8 cellular contexts compared by ENCODE assay signal in genomic region chr7:69932034-69932628, GRCh38.
A peak's percentile ranks its signal among the peaks of the same experiment; 100 is the strongest.
DNase-seq lines count a peak whose midpoint lies in the region; ATAC-seq, FAIRE-seq and TF ChIP-seq lines count a peak whose summit lies in the region.

No MANE protein-coding gene starts in this region.

- H3K4me3 Mint-ChIP-seq in activated naive CD8-positive, alpha-beta T cell treated with anti-CD3 and anti-CD28 coated beads, Interleukin-2, amount 50 U/mL, for 24 hours, result no peak overlapping the region

- H3K9me3 Mint-ChIP-seq in activated naive CD8-positive, alpha-beta T cell treated with anti-CD3 and anti-CD28 coated beads, Interleukin-2, amount 50 U/mL, for 24 hours, result no peaks in the 10 kb centered on the region

- no peaks in the 10 kb centered on the region for H3K27me3 Mint-ChIP-seq in activated naive CD8-positive, alpha-beta T cell treated with anti-CD3 and anti-CD28 coated beads, Interleukin-2, amount 50 U/mL, for 24 hours

- CTCF ChIA-PET in HEK293T (lab: Yijun Ruan, JAX) (interaction anchor here (0.5 to 1.2 kb wide), 8 partner anchors 33 to 1800 kb away, joined by 3 to 6 read pairs (median 3); no protein-coding TSS in a partner anchor), PC-3 (lab: Charles Lee) (no interaction called here)

- no peak overlapping the region for H2AFZ ChIP-seq in PC-3 (ENCODE audit: low read length)

- H3K9me3 ChIP-seq in PC-3 (ENCODE audit: low read length), result no peaks in the 10 kb centered on the region

- DNase-seq in AG09309 (ENCODE audit: low read depth) (peak; percentile 5), HEK293T (ENCODE audit: extremely low spot score) (peak; percentile 22), PC-3 (no peak), frontal cortex (ENCODE audit: low spot score in 2 of 2) (peak in 1 of 2 donors; percentile 32), retina (peak; percentile 57), glomerular visceral epithelial cell (ENCODE audit: extremely low spot score) (no peak), GDM1 (lab: John Stamatoyannopoulos, UW) (no peak)
- DNase-seq in activated naive CD8-positive, alpha-beta T cell treated with anti-CD3 and anti-CD28 coated beads, Interleukin-2, amount 50 U/mL, for 24 hours, result no peak

- H3K79me2 ChIP-seq in PC-3 (ENCODE audit: low read length), result no peaks in the 10 kb centered on the region

- no peaks in the 10 kb centered on the region for H3K9me2 ChIP-seq in PC-3 (replicated peaks; ENCODE audit: low read length)

- H3K4me1 ChIP-seq in PC-3 (ENCODE audit: insufficient read depth, low read length), result no peaks in the 10 kb centered on the region

- H3K27ac ChIP-seq in PC-3 (ENCODE audit: low read length), result no peak overlapping the region

- intact Hi-C loops in PC-3 (cut with micrococcal nuclease), result no loop called here

- no peaks in the 10 kb centered on the region for H3K27me3 ChIP-seq in PC-3 (ENCODE audit: low read length)

- ATAC-seq in PC-3, result no peak
- ATAC-seq in activated naive CD8-positive, alpha-beta T cell treated with anti-CD3 and anti-CD28 coated beads, Interleukin-2, amount 50 U/mL, for 24 hours, result no peak

- no peaks in the 10 kb centered on the region for H3K4me1 Mint-ChIP-seq in activated naive CD8-positive, alpha-beta T cell treated with anti-CD3 and anti-CD28 coated beads, Interleukin-2, amount 50 U/mL, for 24 hours

- H3K9ac ChIP-seq in PC-3 (ENCODE audit: low read length), result no peak overlapping the region

- no peak overlapping the region for H3K27ac Mint-ChIP-seq in activated naive CD8-positive, alpha-beta T cell treated with anti-CD3 and anti-CD28 coated beads, Interleukin-2, amount 50 U/mL, for 24 hours

- H4K20me1 ChIP-seq in PC-3 (ENCODE audit: low read length), result no peaks in the 10 kb centered on the region

- no peaks in the 10 kb centered on the region for H3K36me3 ChIP-seq in PC-3 (ENCODE audit: low read depth, low read length)

- BruUV-seq in PC-3 (replicated peaks; lab: Mats Ljungman, UMichigan), result no TSS peak

- no peak overlapping the region for H3K4me2 ChIP-seq in PC-3 (ENCODE audit: low read length)

- TF ChIP-seq CTCF in AG09309 (IDR thresholded peaks at IDR 0.05; ENCODE audit: control insufficient read depth, insufficient read depth, low read depth, low read length, missing control alignments) (peak; percentile 61), PC-3 (conservative IDR thresholded peaks at IDR 0.05; ENCODE audit: low read depth, low read length) (0 out of 2 replicates have a peak, but pooled peaks have one; percentile 16)

- peak; percentile 47 for FAIRE-seq in frontal cortex (lab: Jason Lieb, UNC)

- H3K36me3 Mint-ChIP-seq in activated naive CD8-positive, alpha-beta T cell treated with anti-CD3 and anti-CD28 coated beads, Interleukin-2, amount 50 U/mL, for 24 hours (ENCODE audit: low read depth), result no peaks in the 10 kb centered on the region

- no peaks in the 10 kb centered on the region for H3F3A ChIP-seq in PC-3 (ENCODE audit: low read length, unreplicated experiment)

- H3K4me3 ChIP-seq in AG09309 (ENCODE audit: control insufficient read depth, low read depth, low read length), result no peak overlapping the region
- no peak overlapping the region for H3K4me3 ChIP-seq in PC-3 (ENCODE audit: low read length)

- POLR2A ChIA-PET in HEK293T (lab: Yijun Ruan, JAX) (no interaction called here), PC-3 (lab: Charles Lee; ENCODE audit: unreplicated experiment) (no interaction called here)

TF ChIP-seq in HEK293T, 16 proteins besides CTCF, POLR2A, EP300 and RAD21:
- TF ChIP-seq FOXA1 (IDR thresholded peaks at IDR 0.05) (no peak), NFRKB (IDR thresholded peaks at IDR 0.05) (no peak), HDGF (IDR thresholded peaks at IDR 0.05; ENCODE audit: borderline replicate concordance) (no peak), FOXM1 (IDR thresholded peaks at IDR 0.05; ENCODE audit: borderline replicate concordance) (no peak), TARDBP (IDR thresholded peaks at IDR 0.05) (no peak), L3MBTL2 (conservative IDR thresholded peaks at IDR 0.05) (no peak), FOXK2 (IDR thresholded peaks at IDR 0.05) (no peak), ARNT (IDR thresholded peaks at IDR 0.05) (no peak), BHLHE40 (IDR thresholded peaks at IDR 0.05; ENCODE audit: borderline replicate concordance) (no peak), LEF1 (IDR thresholded peaks at IDR 0.05; ENCODE audit: borderline replicate concordance) (no peak), PKNOX1 (IDR thresholded peaks at IDR 0.05) (no peak), SP1 (IDR thresholded peaks at IDR 0.05) (no peak), ELF4 (IDR thresholded peaks at IDR 0.05) (no peak), ZNF384 (IDR thresholded peaks at IDR 0.05) (no peak)

Comparison
In these comparisons a context has a peak if more than half of its experiments do, and no peak if none do; other contexts are left out.
1. DNase-seq: peak in AG09309 (single experiment), HEK293T (single experiment) and retina (single experiment); none in PC-3 (single experiment), glomerular visceral epithelial cell (single experiment), GDM1 (single experiment) and activated naive CD8-positive, alpha-beta T cell treated with anti-CD3 and anti-CD28 coated beads, Interleukin-2, amount 50 U/mL, for 24 hours (single experiment).